In the genomic region with DNA sequence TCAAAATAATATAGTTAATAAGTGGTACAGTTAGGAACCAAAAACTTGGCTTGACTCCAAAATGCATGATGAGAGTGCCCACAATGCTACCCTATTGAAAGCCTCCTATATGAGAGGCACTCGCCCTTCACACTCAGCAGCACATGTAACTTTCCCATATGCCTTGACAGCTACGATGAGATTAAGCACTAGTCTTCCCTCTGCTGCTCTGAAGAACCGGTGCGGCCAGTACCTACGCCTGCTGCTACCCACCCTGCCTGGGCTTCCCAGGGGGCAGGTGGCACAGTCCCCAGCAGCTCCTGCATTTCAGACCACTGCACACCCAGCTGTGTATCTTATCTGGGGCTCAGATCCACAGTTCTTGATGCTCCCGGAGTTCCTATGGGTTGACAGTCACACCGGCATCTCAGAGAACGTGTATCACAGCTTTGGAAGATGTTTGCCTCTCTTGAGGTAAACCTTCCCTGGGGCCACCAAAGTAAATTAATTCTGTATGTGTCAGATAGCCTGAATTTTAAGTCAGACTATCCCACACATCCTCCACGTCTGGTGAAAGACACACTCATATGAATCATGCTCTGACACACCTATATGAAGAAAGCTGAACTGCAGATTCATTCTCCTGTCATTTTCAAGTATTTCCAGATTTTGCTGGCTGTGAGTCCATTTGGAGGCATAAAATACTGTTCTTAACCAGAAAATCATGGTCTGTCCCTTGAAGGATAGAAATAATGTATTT, we compare ENCODE assay signal across 18 cellular contexts.
DNase-seq lines count a peak whose midpoint lies in the region; ATAC-seq and TF ChIP-seq lines count a peak whose summit lies in the region.
"Had no signal": no experiment of that assay in that cellular context is flagged by ENCODE, and none has a peak within 500 bp of the region (broad histone marks: within the 10 kb centered on the region; RNA-seq: fewer than 3 reads in every experiment).

No MANE protein-coding gene starts in this region.

- TF ChIP-seq POLR2A in breast epithelium (IDR thresholded peaks at IDR 0.05) = no peak

- H3K4me3 Mint-ChIP-seq in MCF 10A (ENCODE audit: unreplicated experiment) (no peak overlapping the region), type B pancreatic cell (peak overlapping the region; percentile 38)
- H3K4me3 Mint-ChIP-seq: nephron progenitor cell; stimulated activated naive CD8-positive, alpha-beta T cell treated with anti-CD3 and anti-CD28 coated beads, Interleukin-15, amount 100 ng/mL, for 72 hours had no signal

- H3K27me3 Mint-ChIP-seq in MCF 10A (ENCODE audit: insufficient read depth, unreplicated experiment) (no peaks in the 10 kb centered on the region), type B pancreatic cell (no peaks in the 10 kb centered on the region)
- H3K27me3 Mint-ChIP-seq: stimulated activated naive CD8-positive, alpha-beta T cell treated with anti-CD3 and anti-CD28 coated beads, Interleukin-15, amount 100 ng/mL, for 72 hours had no signal

- no peaks in the 10 kb centered on the region for H3K4me1 ChIP-seq in breast epithelium
- H3K4me1 ChIP-seq in RWPE2 (ENCODE audit: insufficient read depth, poor library complexity, severe bottlenecking) = peaks cover 28% of the 10 kb centered on the region
- H3K4me1 ChIP-seq: uterus had no signal

- POLR2A ChIA-PET in MCF 10A (lab: Yijun Ruan, JAX) = interaction anchor here (0.5 to 1.5 kb wide), 13 partner anchors 9 to 434 kb away, joined by 3 to 12 read pairs (median 4); a partner anchor contains a TSS

- H3K9me3 Mint-ChIP-seq in MCF 10A (ENCODE audit: unreplicated experiment) (no peaks in the 10 kb centered on the region), type B pancreatic cell (peaks cover 4% of the 10 kb centered on the region)
- H3K9me3 Mint-ChIP-seq: stimulated activated naive CD8-positive, alpha-beta T cell treated with anti-CD3 and anti-CD28 coated beads, Interleukin-15, amount 100 ng/mL, for 72 hours had no signal

- ATAC-seq in RWPE2 (ENCODE audit: low read depth) = peak; percentile 95
- no peak for ATAC-seq in HG03175 (IDR thresholded peaks at IDR 0.05; ENCODE audit: unreplicated experiment)
- ATAC-seq: GM12878; stimulated activated naive CD8-positive, alpha-beta T cell treated with anti-CD3 and anti-CD28 coated beads, Interleukin-15, amount 100 ng/mL, for 72 hours had no signal

- H3K27ac Mint-ChIP-seq in MCF 10A (ENCODE audit: low read depth, unreplicated experiment) (peak overlapping the region; percentile 49), type B pancreatic cell (peak overlapping the region; percentile 90)
- H3K27ac Mint-ChIP-seq: nephron progenitor cell had no signal

- H3K9me3 ChIP-seq in breast epithelium (no peaks in the 10 kb centered on the region), RWPE2 (ENCODE audit: severe bottlenecking) (no peaks in the 10 kb centered on the region)
- H3K9me3 ChIP-seq: uterus had no signal

- H3K4me3 ChIP-seq in breast epithelium = no peak overlapping the region
- H3K4me3 ChIP-seq in RWPE2 (ENCODE audit: severe bottlenecking) = no peak overlapping the region
- H3K4me3 ChIP-seq in fibroblast of pulmonary artery (replicated peaks; ENCODE audit: low read depth, low read length) = no peak overlapping the region
- H3K4me3 ChIP-seq: GM12878, uterus had no signal

- DNase-seq in MCF 10A (ENCODE audit: unreplicated experiment) (peak; percentile 53), breast epithelium (ENCODE audit: low spot score in 2 of 2) (no peak), RWPE2 (ENCODE audit: low spot score) (no peak), fibroblast of pulmonary artery (ENCODE audit: low read depth) (peak; percentile 24), type B pancreatic cell (ENCODE audit: extremely low spot score, unreplicated experiment) (no peak), Ammon's horn (ENCODE audit: low spot score) (no peak), SIG-M5 (lab: John Stamatoyannopoulos, UW) (no peak)
- DNase-seq: activated CD8-positive, alpha-beta memory T cell treated with anti-CD3 and anti-CD28 coated beads for 24 hours; mesendoderm; NCI-H1694 treated with DMSO at 0.1 percent for 48 hours; NCI-H69; nephron progenitor cell; RPMI8226; stimulated activated naive CD8-positive, alpha-beta T cell treated with anti-CD3 and anti-CD28 coated beads, Interleukin-15, amount 100 ng/mL, for 72 hours; T-helper 1 cell; uterus had no signal

- H3K27ac ChIP-seq in breast epithelium (no peak overlapping the region), RWPE2 (ENCODE audit: poor library complexity, severe bottlenecking) (peak overlapping the region; percentile 44)
- H3K27ac ChIP-seq: uterus had no signal

- no TSS peak for BruUV-seq in MCF 10A (replicated peaks; lab: Mats Ljungman, UMichigan)

- peaks cover 29% of the 10 kb centered on the region for H3K4me1 Mint-ChIP-seq in MCF 10A (ENCODE audit: insufficient read depth, unreplicated experiment)
- peaks cover 9% of the 10 kb centered on the region for H3K4me1 Mint-ChIP-seq in type B pancreatic cell (ENCODE audit: unreplicated experiment)
- H3K4me1 Mint-ChIP-seq: nephron progenitor cell; stimulated activated naive CD8-positive, alpha-beta T cell treated with anti-CD3 and anti-CD28 coated beads, Interleukin-15, amount 100 ng/mL, for 72 hours had no signal

- H3K27me3 ChIP-seq in breast epithelium (no peaks in the 10 kb centered on the region), RWPE2 (ENCODE audit: insufficient read depth, poor library complexity, severe bottlenecking) (no peaks in the 10 kb centered on the region)
- H3K27me3 ChIP-seq: uterus had no signal

- TF ChIP-seq CTCF in MCF 10A (IDR thresholded peaks at IDR 0.05; ENCODE audit: unreplicated experiment) = no peak
- no peak for TF ChIP-seq CTCF in breast epithelium (IDR thresholded peaks at IDR 0.05)
- TF ChIP-seq CTCF in RWPE2 (IDR thresholded peaks at IDR 0.05; ENCODE audit: poor library complexity, severe bottlenecking) = no peak
- TF ChIP-seq CTCF in fibroblast of pulmonary artery (IDR thresholded peaks at IDR 0.05; ENCODE audit: low read length, missing control alignments) = no peak
- no peak for TF ChIP-seq CTCF in type B pancreatic cell (conservative IDR thresholded peaks at IDR 0.05)

- H3K36me3 Mint-ChIP-seq in MCF 10A (ENCODE audit: insufficient read depth, unreplicated experiment) (peaks cover 21% of the 10 kb centered on the region), type B pancreatic cell (peaks cover 51% of the 10 kb centered on the region)

- CTCF ChIA-PET in MCF 10A (lab: Yijun Ruan, JAX) = interaction anchor here (1.4 to 1.8 kb wide), 2 partner anchors 10 to 143 kb away, joined by 3 to 5 read pairs; no protein-coding TSS in a partner anchor

- intact Hi-C loops in MCF 10A (cut with micrococcal nuclease) = no loop called here
- intact Hi-C loops in breast epithelium (cut with DNase I; ENCODE audit: low total_unique reads) = no loop called here

- no peaks in the 10 kb centered on the region for H3K36me3 ChIP-seq in breast epithelium
- H3K36me3 ChIP-seq in RWPE2 (ENCODE audit: low read depth) = peaks cover 30% of the 10 kb centered on the region
- H3K36me3 ChIP-seq: uterus had no signal

Comparison
In these comparisons a context has a peak if more than half of its experiments do, and no peak if none do; other contexts are left out.
1. DNase-seq: peak in MCF 10A (single experiment) and fibroblast of pulmonary artery (single experiment); none in breast epithelium (0 of 2), RWPE2 (single experiment), type B pancreatic cell (single experiment), Ammon's horn (single experiment) and SIG-M5 (single experiment).